In genomic region chr1:44730741-44731512, GRCh38 we compare ENCODE assay signal across 1 cellular context.
A peak's percentile ranks its signal among the peaks of the same experiment; 100 is the strongest.
TF ChIP-seq lines count a peak whose summit lies in the region.

Gene RNU5D-1, minus strand, starts transcription at chr1:44731170.

TF ChIP-seq in SK-N-SH treated with all-trans-retinoic acid at 6 μM for 48 hours, 23 proteins besides CTCF, POLR2A, EP300 and RAD21 (continued from another document):
- TF ChIP-seq ESRRG (CRISPR knock-in tag; IDR thresholded peaks at IDR 0.05) (peak; percentile 99), CREB5 (CRISPR knock-in tag; IDR thresholded peaks at IDR 0.05; ENCODE audit: low read depth) (peak; percentile 100), PATZ1 (CRISPR knock-in tag; IDR thresholded peaks at IDR 0.05; ENCODE audit: borderline replicate concordance) (peak; percentile 100), BACH2 (CRISPR knock-in tag; IDR thresholded peaks at IDR 0.05; ENCODE audit: borderline replicate concordance) (0 out of 2 replicates have a peak, but pooled peaks have one; percentile 34)
TF ChIP-seq in SK-N-SH treated with all-trans-retinoic acid at 6 μM for 48 hours: peak in this region for 22.
